ENCODE assay signal across 25 cellular contexts in the genomic region with DNA sequence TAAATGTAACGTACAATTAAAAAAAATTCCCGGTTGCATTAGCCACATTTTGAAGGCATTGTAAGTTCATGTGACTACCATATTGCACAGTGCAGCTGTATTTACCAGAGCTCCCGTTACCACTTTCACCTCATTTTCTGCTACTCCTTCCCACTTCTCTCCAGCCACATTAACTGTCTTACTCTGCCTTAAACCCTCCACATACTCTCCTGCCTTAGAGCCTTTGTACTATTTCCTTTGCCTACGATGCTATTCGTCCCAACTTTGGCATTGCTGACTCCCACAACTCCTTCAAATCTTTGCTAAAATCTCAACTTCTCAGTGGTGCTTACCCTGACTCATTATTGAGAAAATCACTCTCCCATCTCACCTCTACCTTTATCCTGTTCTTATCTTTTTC.
"Had no signal": no experiment of that assay in that cellular context is flagged by ENCODE, and none has a peak within 500 bp of the region (broad histone marks: within the 10 kb centered on the region; RNA-seq: fewer than 3 reads in every experiment).

No MANE protein-coding gene starts in this region.

- H3K4me2 ChIP-seq: hepatocyte, smooth muscle cell had no signal

- H3K27me3 ChIP-seq: hepatocyte, ovary, right lobe of liver, tibial nerve, uterus had no signal

- H3K9me3 Mint-ChIP-seq: nephron, neural crest cell, type B pancreatic cell had no signal

- H3K4me3 ChIP-seq: hepatocyte, left ventricle myocardium inferior, lung, mucosa of descending colon, ovary, psoas muscle, right lobe of liver, smooth muscle cell, tibial nerve, uterus had no signal

- H3K9me3 ChIP-seq: left ventricle myocardium inferior, mucosa of descending colon, ovary, psoas muscle, right lobe of liver, tibial nerve, uterus had no signal

- DNase-seq: islet precursor cell; left ventricle myocardium inferior; midbrain; mucosa of descending colon; naive thymus-derived CD4-positive, alpha-beta T cell; ovary; posterior cingulate gyrus; psoas muscle; right lobe of liver; stimulated activated CD4-positive, alpha-beta T cell treated with anti-CD3 and anti-CD28 coated beads, Interleukin-1b, Interleukin-23, amount 100 ng/mL, for 48 hours; stimulated activated CD4-positive, alpha-beta T cell treated with anti-CD3 and anti-CD28 coated beads, Interleukin-2, amount 100 ng/mL, for 48 hours; stimulated activated CD4-positive, alpha-beta T cell treated with anti-CD3 and anti-CD28 coated beads, Interleukin-4, amount 100 ng/mL, for 4 hours; stimulated activated CD8-positive, alpha-beta memory T cell treated with anti-CD3 and anti-CD28 coated beads, Interleukin-4, amount 100 ng/mL, for 48 hours; stimulated activated naive CD4-positive, alpha-beta T cell treated with Interleukin-2 at 50 U/mL for 16 hours; stimulated activated naive CD8-positive, alpha-beta T cell treated with anti-CD3 and anti-CD28 coated beads, Interleukin-15, amount 100 ng/mL, for 72 hours; substantia nigra; uterus had no signal

- H2AFZ ChIP-seq: hepatocyte had no signal

- H3K79me2 ChIP-seq: hepatocyte had no signal

- H3K36me3 ChIP-seq: left ventricle myocardium inferior, ovary, right lobe of liver, tibial nerve, uterus had no signal

- H3K4me3 Mint-ChIP-seq: naive thymus-derived CD4-positive, alpha-beta T cell; nephron; neural crest cell; stimulated activated memory B cell treated with anti-CD40 and anti-IgM and Interleukin-4, amounts not matched to agents 10 μg/mL and 1 μg/mL and 100 μg/mL, for 72 hours; stimulated activated naive CD8-positive, alpha-beta T cell treated with anti-CD3 and anti-CD28 coated beads, Interleukin-15, amount 100 ng/mL, for 72 hours; type B pancreatic cell had no signal

- H3K36me3 Mint-ChIP-seq: stimulated activated memory B cell treated with anti-CD40 and anti-IgM and Interleukin-4, amounts not matched to agents 10 μg/mL and 1 μg/mL and 100 μg/mL, for 72 hours; type B pancreatic cell had no signal

- H3K27ac Mint-ChIP-seq: naive thymus-derived CD4-positive, alpha-beta T cell; nephron; stimulated activated memory B cell treated with anti-CD40 and anti-IgM and Interleukin-4, amounts not matched to agents 10 μg/mL and 1 μg/mL and 100 μg/mL, for 72 hours; stimulated activated naive CD8-positive, alpha-beta T cell treated with anti-CD3 and anti-CD28 coated beads, Interleukin-15, amount 100 ng/mL, for 72 hours; type B pancreatic cell had no signal

- H3K4me1 ChIP-seq: left ventricle myocardium inferior, psoas muscle, right lobe of liver, tibial nerve, uterus had no signal

- H3K4me1 Mint-ChIP-seq: naive thymus-derived CD4-positive, alpha-beta T cell; nephron; neural crest cell; stimulated activated memory B cell treated with anti-CD40 and anti-IgM and Interleukin-4, amounts not matched to agents 10 μg/mL and 1 μg/mL and 100 μg/mL, for 72 hours; stimulated activated naive CD8-positive, alpha-beta T cell treated with anti-CD3 and anti-CD28 coated beads, Interleukin-15, amount 100 ng/mL, for 72 hours had no signal

- ATAC-seq: mucosa of descending colon; naive thymus-derived CD4-positive, alpha-beta T cell; psoas muscle; right lobe of liver; stimulated activated memory B cell treated with anti-CD40 and anti-IgM and Interleukin-4, amounts not matched to agents 10 μg/mL and 1 μg/mL and 100 μg/mL, for 72 hours; stimulated activated naive CD8-positive, alpha-beta T cell treated with anti-CD3 and anti-CD28 coated beads, Interleukin-15, amount 100 ng/mL, for 72 hours had no signal

- H3K27me3 Mint-ChIP-seq: naive thymus-derived CD4-positive, alpha-beta T cell; stimulated activated memory B cell treated with anti-CD40 and anti-IgM and Interleukin-4, amounts not matched to agents 10 μg/mL and 1 μg/mL and 100 μg/mL, for 72 hours; stimulated activated naive CD8-positive, alpha-beta T cell treated with anti-CD3 and anti-CD28 coated beads, Interleukin-15, amount 100 ng/mL, for 72 hours; type B pancreatic cell had no signal

- H3K27ac ChIP-seq: hepatocyte, left ventricle myocardium inferior, ovary, psoas muscle, right lobe of liver, tibial nerve, uterus had no signal
